26 cellular contexts compared by ENCODE assay signal in genomic region chr1:210024996-210025395, GRCh38.
DNase-seq lines count a peak whose midpoint lies in the region; ATAC-seq and TF ChIP-seq lines count a peak whose summit lies in the region.
"Had no signal": no experiment of that assay in that cellular context is flagged by ENCODE, and none has a peak within 500 bp of the region (broad histone marks: within the 10 kb centered on the region; RNA-seq: fewer than 3 reads in every experiment).

No MANE protein-coding gene starts in this region.

- H3K4me3 Mint-ChIP-seq in chondrocyte (ENCODE audit: unreplicated experiment): no peak overlapping the region
- H3K4me3 Mint-ChIP-seq: activated naive CD4-positive, alpha-beta T cell treated with anti-CD3 and anti-CD28 coated beads for 36 hours; activated T-cell treated with anti-CD3 and anti-CD28 coated beads, Interleukin-2, amount 50 U/mL, for 4 hours; CD4-positive, CD25-positive, alpha-beta regulatory T cell; nephron progenitor cell; stimulated activated memory B cell treated with anti-CD40 and anti-IgM and Interleukin-4, amounts not matched to agents 10 μg/mL and 1 μg/mL and 100 μg/mL, for 72 hours had no signal

- H3K4me2 ChIP-seq in SK-N-SH (no peak overlapping the region), Loucy (ENCODE audit: low read depth, low read length, poor library complexity, severe bottlenecking) (no peak overlapping the region)

- no peak for TF ChIP-seq EP300 in SK-N-SH (IDR thresholded peaks at IDR 0.05; ENCODE audit: borderline replicate concordance in 1 of 2, low read depth in 1 of 2, low read length in 1 of 2)

- H4K20me1 ChIP-seq in SK-N-SH (ENCODE audit: insufficient read depth) (no peaks in the 10 kb centered on the region), Loucy (ENCODE audit: insufficient read depth, low read length, poor library complexity, severe bottlenecking) (no peaks in the 10 kb centered on the region)

- H3K79me2 ChIP-seq in SK-N-SH (ENCODE audit: insufficient read depth) (no peaks in the 10 kb centered on the region), Loucy (ENCODE audit: insufficient read depth, low read length) (no peaks in the 10 kb centered on the region)

- H3K27ac ChIP-seq in SK-N-SH (ENCODE audit: low read depth in 2 of 2, low read length in 1 of 2): no peak overlapping the region
- H3K27ac ChIP-seq: epithelial cell of prostate, left lung, RWPE1, testis had no signal

- 94% methylated on average over 3 of the region's 3 CpGs for WGBS in SK-N-SH (ENCODE audit: low lambda C conversion rate)

- no peaks in the 10 kb centered on the region for H3K27me3 ChIP-seq in SK-N-SH (ENCODE audit: insufficient read depth)
- no peaks in the 10 kb centered on the region for H3K27me3 ChIP-seq in Loucy (ENCODE audit: insufficient read depth, low read length, poor library complexity, severe bottlenecking)
- H3K27me3 ChIP-seq: left lung, testis had no signal

- H3K9me3 Mint-ChIP-seq in chondrocyte (ENCODE audit: low read depth): peaks cover 4% of the 10 kb centered on the region
- H3K9me3 Mint-ChIP-seq: activated naive CD4-positive, alpha-beta T cell treated with anti-CD3 and anti-CD28 coated beads for 36 hours; activated T-cell treated with anti-CD3 and anti-CD28 coated beads, Interleukin-2, amount 50 U/mL, for 4 hours; CD4-positive, CD25-positive, alpha-beta regulatory T cell; nephron progenitor cell; stimulated activated memory B cell treated with anti-CD40 and anti-IgM and Interleukin-4, amounts not matched to agents 10 μg/mL and 1 μg/mL and 100 μg/mL, for 72 hours had no signal

- H3K4me1 ChIP-seq in SK-N-SH (ENCODE audit: control insufficient read depth in 1 of 2, insufficient read depth in 2 of 2, low read depth in 1 of 2, low read length in 1 of 2): no peaks in the 10 kb centered on the region
- H3K4me1 ChIP-seq in Loucy (ENCODE audit: insufficient read depth, low read length, poor library complexity, severe bottlenecking): no peaks in the 10 kb centered on the region
- H3K4me1 ChIP-seq: left lung, testis had no signal

- TF ChIP-seq CTCF in SK-N-SH (IDR thresholded peaks at IDR 0.05): 0 out of 2 replicates have a peak, but pooled peaks have one; percentile 14
- peak; percentile 52 for TF ChIP-seq CTCF in Loucy (conservative IDR thresholded peaks at IDR 0.05; ENCODE audit: low read length)
- TF ChIP-seq CTCF in epithelial cell of proximal tubule (conservative IDR thresholded peaks at IDR 0.05; ENCODE audit: low read depth, low read length): peak; percentile 35
- TF ChIP-seq CTCF in chondrocyte (IDR thresholded peaks at IDR 0.05): no peak

- H3K27me3 Mint-ChIP-seq in chondrocyte (ENCODE audit: low read depth): peaks cover 18% of the 10 kb centered on the region
- H3K27me3 Mint-ChIP-seq: CD4-positive, CD25-positive, alpha-beta regulatory T cell; stimulated activated memory B cell treated with anti-CD40 and anti-IgM and Interleukin-4, amounts not matched to agents 10 μg/mL and 1 μg/mL and 100 μg/mL, for 72 hours had no signal

- CTCF ChIA-PET in SK-N-SH (lab: Yijun Ruan, JAX): interaction anchor here (2.0 kb wide), 1 partner anchor 32 kb away, joined by 5 read pairs; no protein-coding TSS in a partner anchor

- no peak overlapping the region for H3K9ac ChIP-seq in SK-N-SH
- H3K9ac ChIP-seq in Loucy (ENCODE audit: low read depth, low read length, poor library complexity, severe bottlenecking): no peak overlapping the region

- no peaks in the 10 kb centered on the region for H3K36me3 Mint-ChIP-seq in chondrocyte (ENCODE audit: low read depth)
- H3K36me3 Mint-ChIP-seq: CD4-positive, CD25-positive, alpha-beta regulatory T cell; stimulated activated memory B cell treated with anti-CD40 and anti-IgM and Interleukin-4, amounts not matched to agents 10 μg/mL and 1 μg/mL and 100 μg/mL, for 72 hours had no signal

- DNase-seq in SK-N-SH: no peak
- DNase-seq in epithelial cell of proximal tubule (ENCODE audit: low read depth): no peak
- no peak for DNase-seq in head of caudate nucleus
- DNase-seq in chondrocyte (ENCODE audit: low spot score): no peak
- DNase-seq: activated CD4-positive, CD25-positive, alpha-beta regulatory T cell treated with anti-CD3 and anti-CD28 coated beads, Interleukin-2, amount 50 U/mL, for 72 hours; activated CD8-positive, alpha-beta memory T cell treated with anti-CD3 and anti-CD28 coated beads for 24 hours; activated naive CD4-positive, alpha-beta T cell treated with anti-CD3 and anti-CD28 coated beads for 36 hours; activated T-cell treated with anti-CD3 and anti-CD28 coated beads, Interleukin-2, amount 50 U/mL, for 4 hours; amygdala; caudate nucleus; CD4-positive, CD25-positive, alpha-beta regulatory T cell; DMS79 treated with DMSO at 0.1 percent for 48 hours; KBM-7; left lung; NCI-H1930; nephron progenitor cell; stimulated activated CD4-positive, alpha-beta T cell treated with anti-CD3 and anti-CD28 coated beads, Interleukin-1b, Interleukin-23, amount 100 ng/mL, for 48 hours; T1000; testis had no signal

- ATAC-seq in SK-N-SH treated with all-trans-retinoic acid at 6 μM for 48 hours (no peak), esophagus mucosa (no peak), GM19455 (IDR thresholded peaks at IDR 0.05; ENCODE audit: unreplicated experiment) (no peak)
- ATAC-seq: activated T-cell treated with anti-CD3 and anti-CD28 coated beads, Interleukin-2, amount 50 U/mL, for 4 hours; left lung; stimulated activated memory B cell treated with anti-CD40 and anti-IgM and Interleukin-4, amounts not matched to agents 10 μg/mL and 1 μg/mL and 100 μg/mL, for 72 hours had no signal

- intact Hi-C loops in head of caudate nucleus (cut with DNase I): no loop called here

- H3K4me1 Mint-ChIP-seq in chondrocyte (ENCODE audit: low read depth): no peaks in the 10 kb centered on the region
- H3K4me1 Mint-ChIP-seq: CD4-positive, CD25-positive, alpha-beta regulatory T cell; nephron progenitor cell; stimulated activated memory B cell treated with anti-CD40 and anti-IgM and Interleukin-4, amounts not matched to agents 10 μg/mL and 1 μg/mL and 100 μg/mL, for 72 hours had no signal

- H3F3A ChIP-seq in SK-N-SH (replicated peaks; ENCODE audit: insufficient read depth) (peaks cover 12% of the 10 kb centered on the region), Loucy (ENCODE audit: low read depth) (no peaks in the 10 kb centered on the region)

- no peak overlapping the region for H2AFZ ChIP-seq in SK-N-SH (ENCODE audit: low read depth)
- H2AFZ ChIP-seq in Loucy (ENCODE audit: low read length): no peak overlapping the region

- H3K36me3 ChIP-seq in SK-N-SH (replicated peaks in 1 of 2; ENCODE audit: control insufficient read depth in 1 of 2, insufficient read depth in 2 of 2, low read length in 1 of 2) (peaks cover 11 to 43% of the 10 kb centered on the region in 2 experiments), Loucy (ENCODE audit: insufficient read depth, low read length) (no peaks in the 10 kb centered on the region)
- H3K36me3 ChIP-seq: left lung had no signal

- H3K9me2 ChIP-seq in SK-N-SH (peaks cover 4% of the 10 kb centered on the region; the same call in 1 of the 2 replicates), Loucy (replicated peaks; ENCODE audit: low read depth, low read length) (no peaks in the 10 kb centered on the region)

- no peak overlapping the region for H3K27ac Mint-ChIP-seq in chondrocyte (ENCODE audit: unreplicated experiment)
- H3K27ac Mint-ChIP-seq: activated naive CD4-positive, alpha-beta T cell treated with anti-CD3 and anti-CD28 coated beads for 36 hours; CD4-positive, CD25-positive, alpha-beta regulatory T cell; nephron progenitor cell; stimulated activated memory B cell treated with anti-CD40 and anti-IgM and Interleukin-4, amounts not matched to agents 10 μg/mL and 1 μg/mL and 100 μg/mL, for 72 hours had no signal

- POLR2A ChIA-PET in SK-N-SH (lab: Yijun Ruan, JAX): no interaction called here

- TF ChIP-seq RAD21 in SK-N-SH (IDR thresholded peaks at IDR 0.05; ENCODE audit: low read length): no peak

- H3K4me3 ChIP-seq in SK-N-SH (ENCODE audit: low read depth in 2 of 2, low read length in 1 of 2) (no peak overlapping the region), Loucy (ENCODE audit: low read length, poor library complexity, severe bottlenecking) (no peak overlapping the region), epithelial cell of proximal tubule (ENCODE audit: low read depth, low read length) (no peak overlapping the region)
- H3K4me3 ChIP-seq: left lung, testis had no signal

- H3K9me3 ChIP-seq in SK-N-SH: peaks cover 8% of the 10 kb centered on the region; the same call in 1 of the 2 replicates
- H3K9me3 ChIP-seq in Loucy (ENCODE audit: insufficient read depth, low read depth, low read length): no peaks in the 10 kb centered on the region
- H3K9me3 ChIP-seq: left lung, testis had no signal

TF ChIP-seq in SK-N-SH, 30 proteins besides CTCF, POLR2A, EP300 and RAD21 (continues in another document):
- TF ChIP-seq JUND (IDR thresholded peaks at IDR 0.05): no peak
- no peak for TF ChIP-seq CHD2 (IDR thresholded peaks at IDR 0.05; ENCODE audit: low read length, partially characterized antibody)
- TF ChIP-seq POLR2AphosphoS5 (IDR thresholded peaks at IDR 0.05; ENCODE audit: low read depth, low read length): no peak
- TF ChIP-seq FOXJ3 (CRISPR knock-in tag; IDR thresholded peaks at IDR 0.05): no peak
- TF ChIP-seq GATA2 (CRISPR knock-in tag; IDR thresholded peaks at IDR 0.05): no peak
- no peak for TF ChIP-seq TEAD4 (IDR thresholded peaks at IDR 0.05; ENCODE audit: borderline replicate concordance, insufficient read depth)

TF ChIP-seq in SK-N-SH treated with all-trans-retinoic acid at 6 μM for 48 hours, 23 proteins besides CTCF, POLR2A, EP300 and RAD21 (continues in another document):
- TF ChIP-seq SNAI2 (CRISPR knock-in tag; IDR thresholded peaks at IDR 0.05) (no peak), CSDC2 (CRISPR knock-in tag; IDR thresholded peaks at IDR 0.05) (no peak), ESRRG (CRISPR knock-in tag; IDR thresholded peaks at IDR 0.05) (no peak), ZNF565 (CRISPR knock-in tag; conservative IDR thresholded peaks at IDR 0.05; ENCODE audit: low read depth) (no peak), TCF4 (CRISPR knock-in tag; IDR thresholded peaks at IDR 0.05; ENCODE audit: borderline replicate concordance) (no peak), PPARA (CRISPR knock-in tag; IDR thresholded peaks at IDR 0.05; ENCODE audit: borderline replicate concordance) (no peak), TOX (CRISPR knock-in tag; IDR thresholded peaks at IDR 0.05; ENCODE audit: borderline replicate concordance) (no peak), ISL1 (CRISPR knock-in tag; IDR thresholded peaks at IDR 0.05) (no peak)
